13 cellular contexts compared by ENCODE assay signal in genomic region chr12:6582196-6582595, GRCh38. TPM values are rescaled to one million over a fixed set of nuclear protein-coding genes. Genes with fewer than 3 reads are reported as not detected.
A peak's percentile ranks its signal among the peaks of the same experiment; 100 is the strongest.
DNase-seq lines count a peak whose midpoint lies in the region; ATAC-seq and TF ChIP-seq lines count a peak whose summit lies in the region.
"Had no signal": no experiment of that assay in that cellular context is flagged by ENCODE, and none has a peak within 500 bp of the region (broad histone marks: within the 10 kb centered on the region; RNA-seq: fewer than 3 reads in every experiment).

No MANE protein-coding gene starts in this region.

- H3K4me3 ChIP-seq in H7 (ENCODE audit: insufficient read depth, low read depth, low read length) (no peak overlapping the region), WI38 (ENCODE audit: low read depth, low read length) (no peak overlapping the region), gastrocnemius medialis (no peak overlapping the region)
- H3K4me3 ChIP-seq: SK-N-MC had no signal

- H3K9me3 ChIP-seq in gastrocnemius medialis, result no peaks in the 10 kb centered on the region

- intact Hi-C loops in gastrocnemius medialis (cut with DNase I; ENCODE audit: low total_unique reads), result no loop called here

- TF ChIP-seq CTCF in AG09319 (IDR thresholded peaks at IDR 0.05; ENCODE audit: low read depth, low read length) (peak; percentile 16), WI38 (IDR thresholded peaks at IDR 0.05; ENCODE audit: low read depth, low read length) (peak; percentile 11; the same call in 1 of the 2 replicates), gastrocnemius medialis (IDR thresholded peaks at IDR 0.05 in 4 of 5, conservative IDR thresholded peaks at IDR 0.05 in 1 of 5) (no peak)

- no peak for ATAC-seq in gastrocnemius medialis
- ATAC-seq in esophagus mucosa, result no peak
- ATAC-seq: sciatic nerve had no signal

- peaks cover 56% of the 10 kb centered on the region for H3K36me3 ChIP-seq in H7 (replicated peaks; ENCODE audit: control insufficient read depth, insufficient read depth, low read length)
- peaks cover 0 to 94% of the 10 kb centered on the region in 2 donors for H3K36me3 ChIP-seq in gastrocnemius medialis

- H3K27ac ChIP-seq in gastrocnemius medialis, result no peak overlapping the region
- H3K27ac ChIP-seq: SK-N-MC had no signal

- no peaks in the 10 kb centered on the region for H3K4me1 ChIP-seq in gastrocnemius medialis

- DNase-seq in AG09319 (ENCODE audit: extremely low read depth, low read depth) (no peak), H7 (peak; percentile 68), iPS-NIHi11 (ENCODE audit: low spot score) (peak; percentile 52), gastrocnemius medialis (no peak), NCI-H2107 treated with DMSO at 0.1 percent for 48 hours (lab: John Stamatoyannopoulos, UW; ENCODE audit: unreplicated experiment) (no peak), superior temporal gyrus (ENCODE audit: extremely low spot score) (no peak)
- DNase-seq: CD8-positive, alpha-beta memory T cell; NCI-H526 had no signal

- H3K27me3 ChIP-seq in H7 (ENCODE audit: control insufficient read depth, insufficient read depth, low read length), result no peaks in the 10 kb centered on the region
- no peaks in the 10 kb centered on the region for H3K27me3 ChIP-seq in gastrocnemius medialis

- in situ Hi-C loops in gastrocnemius medialis (cut with MboI; ENCODE audit: low sequenced_read_pairs in 4 of 4), result no loop called here

- no peak for TF ChIP-seq POLR2A in gastrocnemius medialis (IDR thresholded peaks at IDR 0.05)

RNA-seq across cellular contexts. Expression of gene NOP2, which starts 14.1 kb away (rescaled TPM):
- total RNA-seq in H7 (2014; rRNA removed; shearing (Covaris generic)), result 64.2 and 68.8 TPM in 2 replicates
- total RNA-seq in gastrocnemius medialis (10 to 100 TPM; 25.7 to 63.3 (median 45.3) TPM), esophagus mucosa (30.6 TPM)

RNA-seq across cellular contexts. Expression of gene CHD4, which starts 25.0 kb away (rescaled TPM):
- 236 and 245 TPM in 2 replicates for total RNA-seq in H7 (2014; rRNA removed; shearing (Covaris generic))
- 100 to 1,000 TPM; 128 to 173 (median 148) TPM for total RNA-seq in gastrocnemius medialis
- total RNA-seq in esophagus mucosa, result 119 TPM

RNA-seq across cellular contexts. Expression of gene IFFO1, which starts 26.4 kb away (rescaled TPM):
- 15.1 and 18.2 TPM in 2 replicates for total RNA-seq in H7 (2014; rRNA removed; shearing (Covaris generic))
- total RNA-seq in gastrocnemius medialis, result 10 to 100 TPM in 1 of 4 donors, 1 to 10 TPM in 3; 6.8 to 10.5 (median 8.3) TPM
- 1.2 TPM for total RNA-seq in esophagus mucosa

RNA-seq across cellular contexts. Expression of gene GAPDH, which starts 47.9 kb away (rescaled TPM):
- total RNA-seq in H7 (2014; rRNA removed; shearing (Covaris generic)), result 6,920 and 8,270 TPM in 2 replicates
- total RNA-seq in gastrocnemius medialis (over 10,000 TPM; 11,241 to 15,891 (median 13,472) TPM), esophagus mucosa (3,825 TPM)

RNA-seq across cellular contexts. Expression of gene LPAR5, which starts 53.6 kb away (rescaled TPM):
- total RNA-seq in H7 (2014; rRNA removed; shearing (Covaris generic)), result 0.04 TPM in 1 of 2 replicates, not detected in the other
- total RNA-seq in gastrocnemius medialis (under 1 TPM; 0.17 to 0.75 (median 0.47) TPM), esophagus mucosa (18.9 TPM)
- total RNA-seq: M059J had no signal

Comparison
In these comparisons a context has a peak if more than half of its experiments do, and no peak if none do; other contexts are left out.
1. DNase-seq: peak in H7 (single experiment) and iPS-NIHi11 (single experiment); none in AG09319 (single experiment), gastrocnemius medialis (0 of 2), NCI-H2107 treated with DMSO at 0.1 percent for 48 hours (single experiment) and superior temporal gyrus (single experiment).
2. CTCF ChIP-seq: peak in AG09319 (single experiment) and WI38 (single experiment); none in gastrocnemius medialis (0 of 5).